ENCODE assay signal across 11 cellular contexts in genomic region chr4:104425003-104425402, GRCh38.
DNase-seq lines count a peak whose midpoint lies in the region; ATAC-seq, FAIRE-seq and TF ChIP-seq lines count a peak whose summit lies in the region.
"Had no signal": no experiment of that assay in that cellular context is flagged by ENCODE, and none has a peak within 500 bp of the region (broad histone marks: within the 10 kb centered on the region; RNA-seq: fewer than 3 reads in every experiment).

No MANE protein-coding gene starts in this region.

- H3K27ac ChIP-seq in OCI-LY7 (ENCODE audit: low read depth, low read length, poor library complexity, severe bottlenecking) (no peak overlapping the region), coronary artery (no peak overlapping the region), lower lobe of right lung (no peak overlapping the region), small intestine (ENCODE audit: low read depth in 1 of 2, low read length in 1 of 2) (no peak overlapping the region), GM23248 (no peak overlapping the region)

- H2AFZ ChIP-seq in OCI-LY7 (ENCODE audit: low read length) (no peak overlapping the region), GM23248 (no peak overlapping the region)

- no peak for ATAC-seq in lower lobe of right lung
- ATAC-seq in GM18861 (IDR thresholded peaks at IDR 0.05; ENCODE audit: unreplicated experiment) = no peak
- no peak for ATAC-seq in GM21390 (IDR thresholded peaks at IDR 0.05; ENCODE audit: unreplicated experiment)
- ATAC-seq: activated T-cell treated with anti-CD3 and anti-CD28 coated beads, Interleukin-2, amount 50 U/mL, for 72 hours had no signal

- FAIRE-seq in small intestine (lab: Jason Lieb, UNC) = no peak

- no peaks in the 10 kb centered on the region for H3F3A ChIP-seq in GM23248 (ENCODE audit: insufficient read depth)

- 6 to 24% (median 22%) methylated on average over 8 of the region's 8 CpGs for WGBS in small intestine, 3 donors
- WGBS in GM23248 (ENCODE audit: low coverage in 1 of 2, low lambda C conversion rate in 2 of 2, missing lambda C conversion rate in 2 of 2), 2 experiments = 1 to 2% methylated on average over 8 of the region's 8 CpGs

- H3K79me2 ChIP-seq in OCI-LY7 (ENCODE audit: insufficient read depth, low read depth, low read length) (no peaks in the 10 kb centered on the region), GM23248 (ENCODE audit: insufficient read depth) (no peaks in the 10 kb centered on the region)

- no TSS peak for BruUV-seq in OCI-LY7 (replicated peaks; lab: Mats Ljungman, UMichigan)

- TF ChIP-seq CTCF in OCI-LY7 (conservative IDR thresholded peaks at IDR 0.05; ENCODE audit: low read length) (no peak), coronary artery (IDR thresholded peaks at IDR 0.05) (no peak), lower lobe of right lung (IDR thresholded peaks at IDR 0.05) (no peak)

- H3K9me2 ChIP-seq in OCI-LY7 (ENCODE audit: insufficient read depth, low read length) = no peaks in the 10 kb centered on the region
- no peaks in the 10 kb centered on the region for H3K9me2 ChIP-seq in GM23248 (ENCODE audit: insufficient read depth)

- H3K36me3 ChIP-seq in OCI-LY7 (ENCODE audit: insufficient read depth, low read length) (no peaks in the 10 kb centered on the region), lower lobe of right lung (no peaks in the 10 kb centered on the region), small intestine (ENCODE audit: control insufficient read depth in 2 of 2, insufficient read depth in 2 of 2, low read length in 2 of 2) (no peaks in the 10 kb centered on the region), GM23248 (ENCODE audit: low read depth) (no peaks in the 10 kb centered on the region)

- H3K4me2 ChIP-seq in OCI-LY7 (ENCODE audit: low read length) (peak overlapping the region; percentile 49; the same call in 1 of the 2 replicates), GM23248 (ENCODE audit: unreplicated experiment) (no peak overlapping the region)

- H3K4me3 ChIP-seq in OCI-LY7 (ENCODE audit: low read depth, low read length, poor library complexity, severe bottlenecking) (no peak overlapping the region), coronary artery (peak overlapping the region; percentile 59), lower lobe of right lung (peak overlapping the region; percentile 24), small intestine (ENCODE audit: low read depth in 1 of 2, low read length in 2 of 2) (peak overlapping the region; percentile 28 to 44), GM23248 (no peak overlapping the region)

- H3K9me3 ChIP-seq in OCI-LY7 (ENCODE audit: low read length) (no peaks in the 10 kb centered on the region), lower lobe of right lung (no peaks in the 10 kb centered on the region), small intestine (ENCODE audit: control insufficient read depth, low read depth) (no peaks in the 10 kb centered on the region), GM23248 (ENCODE audit: low read depth) (no peaks in the 10 kb centered on the region)

- intact Hi-C loops in OCI-LY7 (cut with micrococcal nuclease; ENCODE audit: unreplicated experiment) = no loop called here
- intact Hi-C loops in lower lobe of right lung (cut with DNase I) = no loop called here

- no peaks in the 10 kb centered on the region for H3K4me1 ChIP-seq in OCI-LY7 (ENCODE audit: insufficient read depth, low read length, poor library complexity, severe bottlenecking)
- H3K4me1 ChIP-seq in lower lobe of right lung = no peaks in the 10 kb centered on the region
- no peaks in the 10 kb centered on the region for H3K4me1 ChIP-seq in small intestine (ENCODE audit: control insufficient read depth in 2 of 2, insufficient read depth in 1 of 2, low read depth in 1 of 2, low read length in 1 of 2)
- H3K4me1 ChIP-seq in GM23248 (ENCODE audit: insufficient read depth) = no peaks in the 10 kb centered on the region

- CTCF ChIA-PET in OCI-LY7 (lab: Charles Lee; ENCODE audit: unreplicated experiment) = no interaction called here

- no peak overlapping the region for H3K9ac ChIP-seq in GM23248

- H4K20me1 ChIP-seq in OCI-LY7 (ENCODE audit: insufficient read depth, low read length) = no peaks in the 10 kb centered on the region
- H4K20me1 ChIP-seq in GM23248 (ENCODE audit: insufficient read depth) = no peaks in the 10 kb centered on the region

- H3K27me3 ChIP-seq in lower lobe of right lung (ENCODE audit: low read depth) = no peaks in the 10 kb centered on the region
- H3K27me3 ChIP-seq in small intestine (ENCODE audit: control insufficient read depth in 2 of 2, insufficient read depth in 2 of 2, low read length in 2 of 2) = no peaks in the 10 kb centered on the region
- no peaks in the 10 kb centered on the region for H3K27me3 ChIP-seq in GM23248 (replicated peaks; ENCODE audit: insufficient read depth)

- POLR2A ChIA-PET in OCI-LY7 (lab: Charles Lee) = no interaction called here

- in situ Hi-C loops in GM23248 (cut with MboI) = no loop called here

- no peak for DNase-seq in OCI-LY7 (ENCODE audit: low spot score)
- no peak for DNase-seq in coronary artery (ENCODE audit: low spot score)
- DNase-seq in lower lobe of right lung = no peak
- DNase-seq in small intestine = peak; percentile 44
- no peak for DNase-seq in SIG-M5 (lab: John Stamatoyannopoulos, UW)
- DNase-seq in GM23248 = no peak
- DNase-seq: activated T-cell treated with anti-CD3 and anti-CD28 coated beads, Interleukin-2, amount 50 U/mL, for 72 hours; DMS 273 treated with DMSO at 0.1 percent for 48 hours; stimulated activated naive CD4-positive, alpha-beta T cell had no signal

Comparison
In these comparisons a context has a peak if more than half of its experiments do, and no peak if none do; other contexts are left out.
1. H3K4me3 ChIP-seq: peak in coronary artery (single experiment), lower lobe of right lung (single experiment) and small intestine (2 of 2); none in OCI-LY7 (single experiment) and GM23248 (single experiment).